Comparison of ENCODE assay signal across 14 cellular contexts in genomic region chr16:46691720-46692119, GRCh38. TPM values are rescaled to one million over a fixed set of nuclear protein-coding genes. Genes with fewer than 3 reads are reported as not detected.
DNase-seq lines count a peak whose midpoint lies in the region; ATAC-seq lines count a peak whose summit lies in the region.
"Had no signal": no experiment of that assay in that cellular context is flagged by ENCODE, and none has a peak within 500 bp of the region (broad histone marks: within the 10 kb centered on the region; RNA-seq: fewer than 3 reads in every experiment).

No MANE protein-coding gene starts in this region.

- H3K27me3 ChIP-seq in BLaER1, result no peaks in the 10 kb centered on the region
- no peaks in the 10 kb centered on the region for H3K27me3 ChIP-seq in GM23248 (replicated peaks; ENCODE audit: insufficient read depth)
- no peaks in the 10 kb centered on the region for H3K27me3 ChIP-seq in iPS-20b (ENCODE audit: insufficient read depth, low read length)
- H3K27me3 ChIP-seq: adrenal gland, tibial artery had no signal

- no peaks in the 10 kb centered on the region for H3K9me3 Mint-ChIP-seq in stimulated activated memory B cell treated with anti-CD40 and anti-IgM and Interleukin-4, amounts not matched to agents 10 μg/mL and 1 μg/mL and 100 μg/mL, for 72 hours

- H3K4me1 Mint-ChIP-seq in T-helper 17 cell, result peaks cover 14% of the 10 kb centered on the region
- peaks cover 33% of the 10 kb centered on the region for H3K4me1 Mint-ChIP-seq in stimulated activated memory B cell treated with anti-CD40 and anti-IgM and Interleukin-4, amounts not matched to agents 10 μg/mL and 1 μg/mL and 100 μg/mL, for 72 hours

- H3K9ac ChIP-seq in BLaER1 (peak overlapping the region; percentile 88), GM23248 (no peak overlapping the region), iPS-20b (ENCODE audit: low read depth, low read length) (peak overlapping the region; percentile 96; the same call in 1 of the 2 replicates)

- H3K9me2 ChIP-seq in GM23248 (ENCODE audit: insufficient read depth), result no peaks in the 10 kb centered on the region

- H3K79me2 ChIP-seq in GM23248 (ENCODE audit: insufficient read depth), result peaks cover 51% of the 10 kb centered on the region

- peak overlapping the region; percentile 34 for H3K27ac Mint-ChIP-seq in T-helper 17 cell
- H3K27ac Mint-ChIP-seq in stimulated activated memory B cell treated with anti-CD40 and anti-IgM and Interleukin-4, amounts not matched to agents 10 μg/mL and 1 μg/mL and 100 μg/mL, for 72 hours, result no peak overlapping the region

- intact Hi-C loops in head of caudate nucleus (cut with DNase I), result loop anchor here (10.0 kb wide), 1 partner anchor 113 kb away; no protein-coding TSS in a partner anchor

- no peak overlapping the region for H3K4me3 Mint-ChIP-seq in T-helper 17 cell
- no peak overlapping the region for H3K4me3 Mint-ChIP-seq in stimulated activated memory B cell treated with anti-CD40 and anti-IgM and Interleukin-4, amounts not matched to agents 10 μg/mL and 1 μg/mL and 100 μg/mL, for 72 hours

- 0 out of 2 replicates have a peak overlapping the region, but pooled peaks have one; percentile 95 for H2AFZ ChIP-seq in GM23248

- H3K36me3 ChIP-seq in BLaER1 (peaks cover 38% of the 10 kb centered on the region), GM23248 (ENCODE audit: low read depth) (no peaks in the 10 kb centered on the region), iPS-20b (ENCODE audit: insufficient read depth, low read depth, low read length) (peaks cover 53% of the 10 kb centered on the region)
- H3K36me3 ChIP-seq: adrenal gland, tibial artery had no signal

- peaks cover 46% of the 10 kb centered on the region for H4K20me1 ChIP-seq in BLaER1
- peaks cover 12% of the 10 kb centered on the region; the same call in 1 of the 2 replicates for H4K20me1 ChIP-seq in GM23248 (ENCODE audit: insufficient read depth)

- no peaks in the 10 kb centered on the region for H3K27me3 Mint-ChIP-seq in T-helper 17 cell
- H3K27me3 Mint-ChIP-seq in stimulated activated memory B cell treated with anti-CD40 and anti-IgM and Interleukin-4, amounts not matched to agents 10 μg/mL and 1 μg/mL and 100 μg/mL, for 72 hours, result no peaks in the 10 kb centered on the region

- H3K27ac ChIP-seq in BLaER1 (no peak overlapping the region), GM23248 (no peak overlapping the region), iPS-20b (ENCODE audit: low read length) (no peak overlapping the region)
- H3K27ac ChIP-seq: adrenal gland, tibial artery had no signal

- H3K9me3 ChIP-seq in BLaER1 (no peaks in the 10 kb centered on the region), GM23248 (ENCODE audit: low read depth) (no peaks in the 10 kb centered on the region), T-helper 17 cell (ENCODE audit: control insufficient read depth, low read length, poor library complexity, severe bottlenecking) (no peaks in the 10 kb centered on the region), iPS-20b (ENCODE audit: insufficient read depth, low read depth, low read length) (no peaks in the 10 kb centered on the region)
- H3K9me3 ChIP-seq: adrenal gland, tibial artery had no signal

- DNase-seq in GM23248, result no peak
- no peak for DNase-seq in T-helper 17 cell
- DNase-seq in head of caudate nucleus, result no peak
- DNase-seq in NCI-H1930 (lab: John Stamatoyannopoulos, UW), result no peak
- no peak for DNase-seq in NCI-H1048 (lab: John Stamatoyannopoulos, UW)
- DNase-seq: adrenal gland, DMS 273 treated with DMSO at 0.1 percent for 48 hours, GOT3, left colon, posterior cingulate gyrus, tibial artery had no signal

- ATAC-seq in T-helper 17 cell, result no peak
- no peak for ATAC-seq in stimulated activated memory B cell treated with anti-CD40 and anti-IgM and Interleukin-4, amounts not matched to agents 10 μg/mL and 1 μg/mL and 100 μg/mL, for 72 hours
- ATAC-seq: left colon had no signal

- H3K4me2 ChIP-seq in BLaER1, result peak overlapping the region; percentile 83
- no peak overlapping the region for H3K4me2 ChIP-seq in GM23248 (ENCODE audit: unreplicated experiment)

- H3K4me1 ChIP-seq in BLaER1, result peaks cover 38% of the 10 kb centered on the region
- peaks cover 23% of the 10 kb centered on the region for H3K4me1 ChIP-seq in GM23248 (ENCODE audit: insufficient read depth)
- H3K4me1 ChIP-seq in iPS-20b (ENCODE audit: insufficient read depth, low read length), result peaks cover 13% of the 10 kb centered on the region

- H3F3A ChIP-seq in GM23248 (ENCODE audit: insufficient read depth), result peaks cover 18% of the 10 kb centered on the region

- H3K36me3 Mint-ChIP-seq in T-helper 17 cell (ENCODE audit: low read depth), result no peaks in the 10 kb centered on the region
- H3K36me3 Mint-ChIP-seq in stimulated activated memory B cell treated with anti-CD40 and anti-IgM and Interleukin-4, amounts not matched to agents 10 μg/mL and 1 μg/mL and 100 μg/mL, for 72 hours, result peaks cover 21% of the 10 kb centered on the region

- H3K4me3 ChIP-seq in BLaER1 (peak overlapping the region; percentile 86; the same call in 1 of the 2 replicates), GM23248 (no peak overlapping the region), iPS-20b (ENCODE audit: low read length) (peak overlapping the region; percentile 94; the same call in 1 of the 2 replicates)
- H3K4me3 ChIP-seq: adrenal gland, tibial artery had no signal

- in situ Hi-C loops in GM23248 (cut with MboI), result no loop called here

- WGBS in GM23248 (ENCODE audit: low coverage in 1 of 2, low lambda C conversion rate in 2 of 2, missing lambda C conversion rate in 2 of 2), 2 experiments, result 97 to 98% methylated on average over 3 to 4 of the region's 4 CpGs

RNA-seq across cellular contexts. Expression of gene ORC6, which starts 2.3 kb away (rescaled TPM):
- total RNA-seq in GM23248 (2014; rRNA removed; shearing (Covaris generic)), result 7.8 and 13.3 TPM in 2 replicates
- polyA plus RNA-seq in GM23248 (2016; fragmentation: Nextera tagmentation; extraction: Ambion mirVana), result 10.7 and 11.6 TPM in 2 replicates
- 1 to 10 TPM; 4.4 to 7.8 TPM for total RNA-seq in T-helper 17 cell

RNA-seq across cellular contexts. Expression of gene VPS35, which starts 2.7 kb away (rescaled TPM):
- total RNA-seq in GM23248 (2014; rRNA removed; shearing (Covaris generic)), result 182 and 213 TPM in 2 replicates
- polyA plus RNA-seq in GM23248 (2016; fragmentation: Nextera tagmentation; extraction: Ambion mirVana), result 86.8 and 91.1 TPM in 2 replicates
- total RNA-seq in T-helper 17 cell, result 10 to 100 TPM; 37.6 to 43.7 TPM

RNA-seq across cellular contexts. Expression of gene MYLK3, which starts 56.4 kb away (rescaled TPM):
- not detected in 2 replicates for total RNA-seq in GM23248 (2014; rRNA removed; shearing (Covaris generic))
- 0.11 TPM in 1 of 2 replicates, not detected in the other for polyA plus RNA-seq in GM23248 (2016; fragmentation: Nextera tagmentation; extraction: Ambion mirVana)
- total RNA-seq in T-helper 17 cell, result not detected
